ENCODE assay signal across 8 cellular contexts in genomic region chr1:77282866-77283539, GRCh38. TPM values are rescaled to one million over a fixed set of nuclear protein-coding genes. Genes with fewer than 3 reads are reported as not detected.
DNase-seq lines count a peak whose midpoint lies in the region; ATAC-seq, FAIRE-seq and TF ChIP-seq lines count a peak whose summit lies in the region.

No MANE protein-coding gene starts in this region.

- no peak overlapping the region for H3K4me3 ChIP-seq in GM12878
- no peak overlapping the region for H3K4me3 ChIP-seq in left lung

- intact Hi-C loops in GM12878 (cut with micrococcal nuclease; ENCODE audit: unreplicated experiment) (no loop called here), left lung (cut with DNase I) (no loop called here)

- RAD21 ChIA-PET in GM12878 (lab: Charles Lee; ENCODE audit: unreplicated experiment), result no interaction called here

- H4K20me1 ChIP-seq in GM12878 (ENCODE audit: control insufficient read depth, insufficient read depth), result no peaks in the 10 kb centered on the region; the same call in 1 of the 2 replicates

- CTCF ChIA-PET in GM12878 (lab: Yijun Ruan, JAX), result no interaction called here

- POLR2A ChIA-PET in GM12878 (lab: Charles Lee), result no interaction called here

- 0 out of 2 replicates have a peak overlapping the region, but pooled peaks have one; percentile 69 for H3K4me2 ChIP-seq in GM12878 (ENCODE audit: control insufficient read depth, insufficient read depth)

- no peak for TF ChIP-seq POLR2A in GM12878 (IDR thresholded peaks at IDR 0.05; ENCODE audit: low read depth, low read length)
- TF ChIP-seq POLR2A in GM12892 (IDR thresholded peaks at IDR 0.05; ENCODE audit: low read depth, low read length), result no peak

- no peak for TF ChIP-seq EP300 in GM12878 (IDR thresholded peaks at IDR 0.05; ENCODE audit: borderline replicate concordance in 1 of 2, control insufficient read depth in 1 of 2, low read depth in 2 of 2, low read length in 2 of 2)

- H3K36me3 ChIP-seq in GM12878 (ENCODE audit: control insufficient read depth in 2 of 2, insufficient read depth in 2 of 2, low read length in 1 of 2), result no peaks in the 10 kb centered on the region
- no peaks in the 10 kb centered on the region for H3K36me3 ChIP-seq in left lung

- no TSS peak for BruUV-seq in GM12878 (replicated peaks; lab: Mats Ljungman, UMichigan)

- H3K27me3 ChIP-seq in GM12878 (replicated peaks in 1 of 2; ENCODE audit: control insufficient read depth in 2 of 2, insufficient read depth in 2 of 2, low read length in 1 of 2) (peaks cover 8 to 18% of the 10 kb centered on the region in 2 experiments; a peak in 3 of 4 replicates), left lung (peaks cover 42 to 82% of the 10 kb centered on the region in 2 donors)

- 25% methylated on average over 22 of the region's 22 CpGs for WGBS in GM12878 (ENCODE audit: insufficient coverage, insufficient replicate concordance, low lambda C conversion rate, missing lambda C conversion rate)

- SMC1A ChIA-PET in GM12878 (lab: Charles Lee; ENCODE audit: uncharacterized antibody, unreplicated experiment), result interaction anchor here (1.5 kb wide), 1 partner anchor 18 kb away, joined by 3 read pairs; no protein-coding TSS in a partner anchor

- DNase-seq in COR-L47 (lab: John Stamatoyannopoulos, UW), result peak; percentile 23
- DNase-seq in NCI-H748 (lab: John Stamatoyannopoulos, UW; ENCODE audit: unreplicated experiment), result peak; percentile 51
- no peak for DNase-seq in GM12878 (ENCODE audit: low read depth, low spot score)
- peak in 1 of 2 donors; percentile 49 for DNase-seq in left lung
- peak; percentile 5 to 7 for DNase-seq in stimulated activated CD8-positive, alpha-beta memory T cell treated with anti-CD3 and anti-CD28 coated beads, Interleukin-7, amount 100 ng/mL, for 4 hours (ENCODE audit: low read depth in 2 of 2)
- no peak for DNase-seq in GM12892 (ENCODE audit: insufficient read length)

- no peak for TF ChIP-seq RAD21 in GM12878 (IDR thresholded peaks at IDR 0.05; ENCODE audit: insufficient read depth, low read depth, low read length)

- ATAC-seq in GM12878, result no peak
- peak; percentile 40 for ATAC-seq in left lung
- no peak for ATAC-seq in HG03378 (IDR thresholded peaks at IDR 0.05; ENCODE audit: unreplicated experiment)
- no peak for ATAC-seq in HG03175 (IDR thresholded peaks at IDR 0.05; ENCODE audit: unreplicated experiment)

- no peak for TF ChIP-seq CTCF in GM12878 (IDR thresholded peaks at IDR 0.05 in 2 of 3, conservative IDR thresholded peaks at IDR 0.05 in 1 of 3; ENCODE audit: control insufficient read depth in 2 of 3, extremely low read depth in 1 of 3, insufficient read depth in 1 of 3, low read depth in 3 of 3, low read length in 3 of 3)
- TF ChIP-seq CTCF in left lung (IDR thresholded peaks at IDR 0.05), result no peak

- in situ Hi-C loops in GM12878 (cut with MboI), result no loop called here

- H3K9me3 ChIP-seq in GM12878 (replicated peaks; ENCODE audit: control insufficient read depth, insufficient read depth, low read length) (no peaks in the 10 kb centered on the region), left lung (no peaks in the 10 kb centered on the region)

- no peak overlapping the region for H2AFZ ChIP-seq in GM12878 (ENCODE audit: control insufficient read depth, low read depth, low read length)

- no peaks in the 10 kb centered on the region for H3K79me2 ChIP-seq in GM12878 (ENCODE audit: control insufficient read depth, insufficient read depth, low read length)

- no peak overlapping the region for H3K9ac ChIP-seq in GM12878 (ENCODE audit: control insufficient read depth, insufficient read depth, low read length)

- H3K4me1 ChIP-seq in GM12878 (ENCODE audit: control insufficient read depth, insufficient read depth, low read length) (no peaks in the 10 kb centered on the region; the same call in 1 of the 2 replicates), left lung (peaks cover 8 to 19% of the 10 kb centered on the region in 2 donors)

- FAIRE-seq in GM12878 (lab: Jason Lieb, UNC), result no peak
- no peak for FAIRE-seq in GM12892 (lab: Jason Lieb, UNC)

- H3K27ac ChIP-seq in GM12878 (ENCODE audit: control insufficient read depth, insufficient read depth) (no peak overlapping the region), left lung (no peak overlapping the region)

TF ChIP-seq in GM12878, 131 proteins besides CTCF, POLR2A, EP300 and RAD21 (continues in another document):
- no peak for TF ChIP-seq RCOR1 (conservative IDR thresholded peaks at IDR 0.05; ENCODE audit: low read depth, low read length)
- TF ChIP-seq TCF7 (IDR thresholded peaks at IDR 0.05; ENCODE audit: borderline replicate concordance), result no peak
- TF ChIP-seq POLR2AphosphoS2 (IDR thresholded peaks at IDR 0.05; ENCODE audit: low read depth, low read length), result no peak
- no peak for TF ChIP-seq GATAD2B (conservative IDR thresholded peaks at IDR 0.05; ENCODE audit: low read depth)
- no peak for TF ChIP-seq ZNF622 (IDR thresholded peaks at IDR 0.05)
- no peak for TF ChIP-seq CHD2 (IDR thresholded peaks at IDR 0.05; ENCODE audit: borderline replicate concordance, low read depth, low read length)
- TF ChIP-seq BCL3 (IDR thresholded peaks at IDR 0.05; ENCODE audit: borderline replicate concordance, insufficient read depth, low read depth, low read length, poor library complexity, severe bottlenecking), result no peak
- no peak for TF ChIP-seq HCFC1 (IDR thresholded peaks at IDR 0.05; ENCODE audit: low read length)
- TF ChIP-seq RB1 (IDR thresholded peaks at IDR 0.05; ENCODE audit: borderline replicate concordance), result no peak
- no peak for TF ChIP-seq KDM1A (IDR thresholded peaks at IDR 0.05; ENCODE audit: borderline replicate concordance)
- TF ChIP-seq, protein P1, sequence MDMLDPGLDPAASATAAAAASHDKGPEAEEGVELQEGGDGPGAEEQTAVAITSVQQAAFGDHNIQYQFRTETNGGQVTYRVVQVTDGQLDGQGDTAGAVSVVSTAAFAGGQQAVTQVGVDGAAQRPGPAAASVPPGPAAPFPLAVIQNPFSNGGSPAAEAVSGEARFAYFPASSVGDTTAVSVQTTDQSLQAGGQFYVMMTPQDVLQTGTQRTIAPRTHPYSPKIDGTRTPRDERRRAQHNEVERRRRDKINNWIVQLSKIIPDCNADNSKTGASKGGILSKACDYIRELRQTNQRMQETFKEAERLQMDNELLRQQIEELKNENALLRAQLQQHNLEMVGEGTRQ (IDR thresholded peaks at IDR 0.05; ENCODE audit: borderline replicate concordance, low read depth, low read length), result no peak
- TF ChIP-seq, protein P2, sequence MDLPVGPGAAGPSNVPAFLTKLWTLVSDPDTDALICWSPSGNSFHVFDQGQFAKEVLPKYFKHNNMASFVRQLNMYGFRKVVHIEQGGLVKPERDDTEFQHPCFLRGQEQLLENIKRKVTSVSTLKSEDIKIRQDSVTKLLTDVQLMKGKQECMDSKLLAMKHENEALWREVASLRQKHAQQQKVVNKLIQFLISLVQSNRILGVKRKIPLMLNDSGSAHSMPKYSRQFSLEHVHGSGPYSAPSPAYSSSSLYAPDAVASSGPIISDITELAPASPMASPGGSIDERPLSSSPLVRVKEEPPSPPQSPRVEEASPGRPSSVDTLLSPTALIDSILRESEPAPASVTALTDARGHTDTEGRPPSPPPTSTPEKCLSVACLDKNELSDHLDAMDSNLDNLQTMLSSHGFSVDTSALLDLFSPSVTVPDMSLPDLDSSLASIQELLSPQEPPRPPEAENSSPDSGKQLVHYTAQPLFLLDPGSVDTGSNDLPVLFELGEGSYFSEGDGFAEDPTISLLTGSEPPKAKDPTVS (IDR thresholded peaks at IDR 0.05; ENCODE audit: low read depth, low read length), result no peak
- no peak for TF ChIP-seq SUPT20H (IDR thresholded peaks at IDR 0.05; ENCODE audit: borderline replicate concordance, control insufficient read depth, low read depth, low read length)

RNA-seq across cellular contexts. Expression of gene AK5, which starts 1.2 kb away (rescaled TPM):
- not detected in 2 replicates for total RNA-seq in GM12878 (2013; cell fraction: nucleolus; rRNA removed)
- total RNA-seq in GM12878 (2014; rRNA removed) (not detected in 2 replicates), GM12878 (2014; rRNA removed; fragmentation: Illumina TruSeq; extraction: Trizol) (not detected in 2 replicates), GM12878 (2021) (0.33 TPM in 1 of 2 replicates, not detected in the other), left lung (under 1 TPM; 0.29 to 0.35 TPM)
- not detected for polyA plus RNA-seq in GM12878 (2011; ENCODE audit: low read depth)
- polyA plus RNA-seq in GM12878 (2011; rRNA removed) (not detected in 2 replicates), GM12878 (2014; fragmentation: Illumina TruSeq; extraction: Trizol) (not detected in 2 replicates), GM12878 (2014; fragmentation: Nextera tagmentation; extraction: Ambion mirVana) (not detected), GM12878 (2014; rRNA removed) (not detected in 2 replicates), GM12878 (2016; fragmentation: Nextera tagmentation; extraction: Ambion mirVana) (under 1 TPM in 1 of 2 experiments, not detected in 1; 0.08 TPM)
- not detected in 2 replicates for polyA plus RNA-seq in GM12878 (2011; cell fraction: cytosol; rRNA removed)
- not detected in 2 replicates for polyA plus RNA-seq in GM12878 (2011; cell fraction: nucleus; rRNA removed)
- polyA plus RNA-seq in GM12878 (2012), result not detected in 2 replicates
- not detected in 2 replicates for polyA minus RNA-seq in GM12878 (2011; rRNA and poly(A)+ RNA removed)
- polyA minus RNA-seq in GM12878 (2011; cell fraction: cytosol; rRNA and poly(A)+ RNA removed), result not detected in 2 replicates
- polyA minus RNA-seq in GM12878 (2011; cell fraction: nucleus; rRNA and poly(A)+ RNA removed), result not detected in 2 replicates
- 0.11 TPM for polyA plus RNA-seq in GM12892 (2012; ENCODE audit: missing spikeins)

Comparison
In these comparisons a context has a peak if more than half of its experiments do, and no peak if none do; other contexts are left out.
1. DNase-seq: peak in COR-L47 (single experiment), NCI-H748 (single experiment) and stimulated activated CD8-positive, alpha-beta memory T cell treated with anti-CD3 and anti-CD28 coated beads, Interleukin-7, amount 100 ng/mL, for 4 hours (2 of 2); none in GM12878 (single experiment) and GM12892 (single experiment).